Comparison of ENCODE assay signal across 12 cellular contexts in the genomic region with DNA sequence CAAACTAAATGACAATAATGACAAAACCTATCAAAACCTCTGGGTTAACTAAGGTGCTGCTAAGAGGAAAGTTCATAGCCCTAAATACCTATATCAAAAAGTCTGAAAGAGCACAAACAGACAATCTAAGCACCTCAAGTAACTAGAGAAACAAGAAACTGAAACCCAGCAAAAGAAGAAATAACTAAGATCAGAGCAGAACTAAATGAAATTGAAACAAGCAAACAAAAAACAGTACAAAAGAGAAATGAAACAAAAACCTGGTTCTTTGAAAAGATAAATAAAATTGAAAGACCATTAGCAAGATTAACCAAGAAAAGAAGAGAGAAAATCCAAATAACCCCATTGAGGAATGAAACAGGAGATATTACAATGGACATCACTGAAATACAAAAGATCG. TPM values are rescaled to one million over a fixed set of nuclear protein-coding genes. Genes with fewer than 3 reads are reported as not detected.
DNase-seq lines count a peak whose midpoint lies in the region; ATAC-seq lines count a peak whose summit lies in the region.
"Had no signal": no experiment of that assay in that cellular context is flagged by ENCODE, and none has a peak within 500 bp of the region (broad histone marks: within the 10 kb centered on the region; RNA-seq: fewer than 3 reads in every experiment).

No MANE protein-coding gene starts in this region.

- no peaks in the 10 kb centered on the region for H3K27me3 Mint-ChIP-seq in naive B cell

- peaks cover 0 to 16% (median 9%) of the 10 kb centered on the region in 7 donors for H3K9me3 Mint-ChIP-seq in naive B cell

- peak overlapping the region; percentile 1 to 87 (median 58) for H3K27ac Mint-ChIP-seq in naive B cell
- H3K27ac Mint-ChIP-seq: brain had no signal

- peak; percentile 85 for ATAC-seq in HG02571 (IDR thresholded peaks at IDR 0.05; ENCODE audit: unreplicated experiment)
- peak; percentile 80 for ATAC-seq in HG03460 (IDR thresholded peaks at IDR 0.05; ENCODE audit: unreplicated experiment)
- peak; percentile 85 to 88 for ATAC-seq in naive B cell (ENCODE audit: low read depth in 2 of 2)

- peaks cover 0 to 8% of the 10 kb centered on the region in 2 donors for H3K36me3 Mint-ChIP-seq in naive B cell
- H3K36me3 Mint-ChIP-seq: brain had no signal

- DNase-seq in NOMO-1 treated with DMSO at 0.1 percent for 48 hours (lab: John Stamatoyannopoulos, UW; ENCODE audit: unreplicated experiment) (peak; percentile 26), NOMO-1 treated with dmso at 0.1 percent for 144 hours (lab: John Stamatoyannopoulos, UW; ENCODE audit: unreplicated experiment) (no peak), naive B cell (peak; percentile 47), GF-D8 (lab: John Stamatoyannopoulos, UW) (no peak), middle frontal gyrus (ENCODE audit: extremely low spot score, low spot score) (no peak), CD1c-positive myeloid dendritic cell (ENCODE audit: extremely low spot score) (no peak)
- DNase-seq: KG1, stomach, T1000 had no signal

- peaks cover 50 to 72% (median 51%) of the 10 kb centered on the region in 3 donors for H3K4me1 Mint-ChIP-seq in naive B cell
- H3K4me1 Mint-ChIP-seq: brain had no signal

- peak overlapping the region; percentile 1 to 78 (median 64) for H3K4me3 Mint-ChIP-seq in naive B cell
- H3K4me3 Mint-ChIP-seq: brain had no signal

RNA-seq across cellular contexts. Expression of a gene that starts 44.8 kb away (rescaled TPM):
- 100 to 1,000 TPM in 5 of 6 donors, 10 to 100 TPM in 1; 97.1 to 182 (median 140) TPM for polyA plus RNA-seq in naive B cell (ENCODE audit: low read depth in 6 of 6)

Comparison
In these comparisons a context has a peak if more than half of its experiments do, and no peak if none do; other contexts are left out.
1. DNase-seq: peak in NOMO-1 treated with DMSO at 0.1 percent for 48 hours (single experiment) and naive B cell (single experiment); none in NOMO-1 treated with dmso at 0.1 percent for 144 hours (single experiment), GF-D8 (single experiment), middle frontal gyrus (single experiment) and CD1c-positive myeloid dendritic cell (single experiment).
2. Peak in every context shown above with its lines, with median percentiles within 50 percentile points of each other: ATAC-seq.